1 cellular context compared by ENCODE assay signal in the genomic region with DNA sequence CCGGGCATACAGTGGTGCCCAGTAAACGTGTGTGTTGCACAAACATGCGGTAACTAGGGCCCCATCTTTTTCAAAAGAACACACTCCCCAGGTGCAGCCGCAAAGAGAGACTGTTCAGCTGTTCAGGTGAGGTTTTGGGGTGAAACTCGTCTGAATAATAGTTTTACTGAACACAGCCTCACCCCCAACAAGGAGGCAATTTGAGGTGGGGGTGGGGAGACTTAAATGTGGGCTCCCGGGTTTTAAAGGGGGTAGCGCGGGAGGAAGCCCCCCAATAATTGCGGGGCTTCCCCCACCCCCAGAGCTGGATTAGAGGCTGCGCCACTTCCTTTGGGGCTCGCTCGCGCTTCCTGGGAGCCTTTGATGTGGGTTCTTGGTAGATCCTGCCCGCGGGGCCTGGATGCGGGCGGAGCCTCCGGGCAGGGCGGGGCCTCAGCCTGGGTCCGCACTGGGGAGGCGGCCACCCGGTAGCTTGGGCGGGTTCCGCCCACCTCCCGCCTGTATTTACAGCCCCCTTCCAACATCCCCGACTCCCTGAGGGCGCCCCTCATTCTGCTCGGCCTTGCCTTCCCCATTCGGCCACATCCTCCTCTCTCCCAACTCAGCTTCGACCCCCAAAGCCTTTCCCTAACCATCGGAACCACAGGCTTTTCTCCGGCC.
TF ChIP-seq lines count a peak whose summit lies in the region.

No MANE protein-coding gene starts in this region.

TF ChIP-seq in K562, 482 proteins besides CTCF, POLR2A, EP300 and RAD21 (continued from another document and continues in another):
- TF ChIP-seq, protein P1, sequence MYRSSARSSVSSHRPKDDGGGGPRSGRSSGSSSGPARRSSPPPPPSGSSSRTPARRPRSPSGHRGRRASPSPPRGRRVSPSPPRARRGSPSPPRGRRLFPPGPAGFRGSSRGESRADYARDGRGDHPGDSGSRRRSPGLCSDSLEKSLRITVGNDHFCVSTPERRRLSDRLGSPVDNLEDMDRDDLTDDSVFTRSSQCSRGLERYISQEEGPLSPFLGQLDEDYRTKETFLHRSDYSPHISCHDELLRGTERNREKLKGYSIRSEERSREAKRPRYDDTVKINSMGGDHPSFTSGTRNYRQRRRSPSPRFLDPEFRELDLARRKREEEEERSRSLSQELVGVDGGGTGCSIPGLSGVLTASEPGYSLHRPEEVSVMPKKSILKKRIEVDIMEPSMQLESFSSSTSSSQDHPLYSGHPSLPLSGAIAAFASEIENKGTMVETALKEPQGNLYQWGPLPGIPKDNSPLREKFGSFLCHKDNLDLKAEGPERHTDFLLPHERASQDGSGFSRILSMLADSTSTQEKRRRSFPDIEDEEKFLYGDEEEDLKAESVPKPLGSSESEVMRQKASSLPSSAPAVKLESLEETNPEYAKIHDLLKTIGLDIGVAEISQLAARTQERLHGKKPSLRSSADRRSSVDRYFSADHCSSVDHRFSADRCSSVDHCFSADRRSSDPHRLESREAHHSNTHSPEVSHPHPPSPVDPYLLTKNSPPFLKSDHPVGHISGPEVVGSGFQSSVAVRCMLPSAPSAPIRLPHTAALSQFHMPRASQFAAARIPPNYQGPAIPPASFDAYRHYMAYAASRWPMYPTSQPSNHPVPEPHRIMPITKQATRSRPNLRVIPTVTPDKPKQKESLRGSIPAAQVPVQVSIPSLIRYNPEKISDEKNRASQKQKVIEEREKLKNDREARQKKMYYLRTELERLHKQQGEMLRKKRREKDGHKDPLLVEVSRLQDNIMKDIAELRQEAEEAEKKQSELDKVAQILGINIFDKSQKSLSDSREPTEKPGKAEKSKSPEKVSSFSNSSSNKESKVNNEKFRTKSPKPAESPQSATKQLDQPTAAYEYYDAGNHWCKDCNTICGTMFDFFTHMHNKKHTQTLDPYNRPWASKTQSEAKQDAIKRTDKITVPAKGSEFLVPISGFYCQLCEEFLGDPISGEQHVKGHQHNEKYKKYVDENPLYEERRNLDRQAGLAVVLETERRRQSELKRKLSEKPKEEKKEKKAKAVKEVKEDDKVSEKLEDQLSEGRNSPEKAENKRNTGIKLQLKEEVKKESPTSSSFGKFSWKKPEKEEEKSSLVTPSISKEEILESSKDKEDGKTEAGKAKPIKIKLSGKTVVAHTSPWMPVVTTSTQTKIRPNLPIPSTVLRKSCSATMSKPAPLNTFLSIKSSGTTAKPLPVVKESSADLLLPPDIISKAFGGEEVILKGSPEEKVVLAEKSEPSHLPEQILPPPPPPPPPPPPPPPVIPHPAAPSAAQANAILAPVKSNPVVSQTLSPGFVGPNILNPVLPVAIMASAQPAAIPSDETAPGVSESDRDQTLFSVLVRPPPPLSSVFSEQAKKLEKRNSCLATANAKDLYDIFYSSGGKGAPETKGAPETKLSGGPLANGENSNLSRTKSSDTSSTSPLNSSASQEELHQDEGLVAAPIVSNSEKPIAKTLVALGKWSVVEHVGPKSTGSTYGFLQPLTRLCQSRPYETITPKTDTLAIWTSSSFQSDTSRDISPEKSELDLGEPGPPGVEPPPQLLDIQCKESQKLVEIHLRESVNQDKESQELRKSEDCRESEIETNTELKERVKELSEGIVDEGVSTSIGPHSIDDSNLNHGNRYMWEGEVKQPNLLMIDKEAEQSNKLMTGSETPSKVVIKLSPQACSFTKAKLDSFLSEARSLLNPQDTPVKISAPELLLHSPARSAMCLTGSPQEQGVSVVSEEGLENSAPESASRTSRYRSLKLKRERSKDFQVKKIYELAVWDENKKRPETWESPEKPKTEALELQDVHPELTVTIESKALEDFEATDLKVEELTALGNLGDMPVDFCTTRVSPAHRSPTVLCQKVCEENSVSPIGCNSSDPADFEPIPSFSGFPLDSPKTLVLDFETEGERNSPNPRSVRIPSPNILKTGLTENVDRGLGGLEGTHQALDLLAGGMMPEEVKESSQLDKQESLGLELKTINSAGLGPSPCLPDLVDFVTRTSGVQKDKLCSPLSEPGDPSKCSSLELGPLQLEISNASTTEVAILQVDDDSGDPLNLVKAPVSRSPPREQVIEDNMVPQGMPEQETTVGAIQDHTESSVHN (IDR thresholded peaks at IDR 0.05; ENCODE audit: borderline replicate concordance in 1 of 2, low read depth in 1 of 2), result no peak
- TF ChIP-seq NR4A1 (CRISPR knock-in tag; IDR thresholded peaks at IDR 0.05) (no peak), NR4A1 (tag; IDR thresholded peaks at IDR 0.05) (no peak; the same call in 1 of the 2 replicates), POLR3G (IDR thresholded peaks at IDR 0.05; ENCODE audit: extremely low read depth, insufficient read length, insufficient replicate concordance) (no peak), PTRF (tag; IDR thresholded peaks at IDR 0.05) (no peak), PCBP2 (IDR thresholded peaks at IDR 0.05; ENCODE audit: low read depth, low read length, poor library complexity, severe bottlenecking) (no peak), RFX7 (CRISPR knock-in tag; IDR thresholded peaks at IDR 0.05) (no peak), BRF1 (IDR thresholded peaks at IDR 0.05; ENCODE audit: borderline replicate concordance, extremely low read depth, insufficient read length) (no peak), JUND (IDR thresholded peaks at IDR 0.05; ENCODE audit: borderline replicate concordance, low read depth, low read length) (no peak), JUND (tag; IDR thresholded peaks at IDR 0.05; ENCODE audit: borderline replicate concordance, low read depth, low read length) (no peak; the same call in 2 of the 3 replicates), ELF2 (CRISPR knock-in tag; IDR thresholded peaks at IDR 0.05) (no peak), RBM25 (IDR thresholded peaks at IDR 0.05; ENCODE audit: low read depth, low read length, severe bottlenecking) (no peak), CTBP1 (IDR thresholded peaks at IDR 0.05; ENCODE audit: borderline replicate concordance) (peak; percentile 25; the same call in 1 of the 2 replicates), SAFB (IDR thresholded peaks at IDR 0.05; ENCODE audit: borderline replicate concordance, low read depth, low read length) (no peak), CREM (IDR thresholded peaks at IDR 0.05; ENCODE audit: low read depth) (no peak), ZNF507 (tag; conservative IDR thresholded peaks at IDR 0.05) (no peak), ZNF76 (CRISPR knock-in tag; IDR thresholded peaks at IDR 0.05; ENCODE audit: borderline replicate concordance) (no peak), POLR3A (IDR thresholded peaks at IDR 0.05; ENCODE audit: borderline replicate concordance, extremely low read depth, insufficient read depth, insufficient read length) (no peak), HNRNPL (IDR thresholded peaks at IDR 0.05; ENCODE audit: low read depth, low read length) (no peak), TAF7 (tag; IDR thresholded peaks at IDR 0.05) (no peak), ZNF274 (IDR thresholded peaks at IDR 0.05; ENCODE audit: borderline replicate concordance, low read depth, low read length) (no peak), E2F3 (CRISPR knock-in tag; IDR thresholded peaks at IDR 0.05) (no peak), ESRRA (IDR thresholded peaks at IDR 0.05; ENCODE audit: borderline replicate concordance, low read depth) (peak; percentile 67; the same call in 1 of the 2 replicates), GATAD2B (IDR thresholded peaks at IDR 0.05; ENCODE audit: borderline replicate concordance) (0 out of 2 replicates have a peak, but pooled peaks have one; percentile 14), MCM7 (IDR thresholded peaks at IDR 0.05) (no peak), ZNF146 (CRISPR knock-in tag; IDR thresholded peaks at IDR 0.05; ENCODE audit: unreplicated experiment) (no peak), FOS (IDR thresholded peaks at IDR 0.05; ENCODE audit: extremely low read depth, insufficient read length) (no peak), RNF2 (IDR thresholded peaks at IDR 0.05) (no peak), GTF2A2 (tag; IDR thresholded peaks at IDR 0.05) (no peak), MAFF (IDR thresholded peaks at IDR 0.05; ENCODE audit: low read length) (no peak), ZNF3 (CRISPR knock-in tag; IDR thresholded peaks at IDR 0.05) (no peak)
- TF ChIP-seq, protein P2, sequence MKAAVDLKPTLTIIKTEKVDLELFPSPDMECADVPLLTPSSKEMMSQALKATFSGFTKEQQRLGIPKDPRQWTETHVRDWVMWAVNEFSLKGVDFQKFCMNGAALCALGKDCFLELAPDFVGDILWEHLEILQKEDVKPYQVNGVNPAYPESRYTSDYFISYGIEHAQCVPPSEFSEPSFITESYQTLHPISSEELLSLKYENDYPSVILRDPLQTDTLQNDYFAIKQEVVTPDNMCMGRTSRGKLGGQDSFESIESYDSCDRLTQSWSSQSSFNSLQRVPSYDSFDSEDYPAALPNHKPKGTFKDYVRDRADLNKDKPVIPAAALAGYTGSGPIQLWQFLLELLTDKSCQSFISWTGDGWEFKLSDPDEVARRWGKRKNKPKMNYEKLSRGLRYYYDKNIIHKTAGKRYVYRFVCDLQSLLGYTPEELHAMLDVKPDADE (conservative IDR thresholded peaks at IDR 0.05; ENCODE audit: control insufficient read depth, low read depth, low read length), result no peak
- TF ChIP-seq, protein P3, sequence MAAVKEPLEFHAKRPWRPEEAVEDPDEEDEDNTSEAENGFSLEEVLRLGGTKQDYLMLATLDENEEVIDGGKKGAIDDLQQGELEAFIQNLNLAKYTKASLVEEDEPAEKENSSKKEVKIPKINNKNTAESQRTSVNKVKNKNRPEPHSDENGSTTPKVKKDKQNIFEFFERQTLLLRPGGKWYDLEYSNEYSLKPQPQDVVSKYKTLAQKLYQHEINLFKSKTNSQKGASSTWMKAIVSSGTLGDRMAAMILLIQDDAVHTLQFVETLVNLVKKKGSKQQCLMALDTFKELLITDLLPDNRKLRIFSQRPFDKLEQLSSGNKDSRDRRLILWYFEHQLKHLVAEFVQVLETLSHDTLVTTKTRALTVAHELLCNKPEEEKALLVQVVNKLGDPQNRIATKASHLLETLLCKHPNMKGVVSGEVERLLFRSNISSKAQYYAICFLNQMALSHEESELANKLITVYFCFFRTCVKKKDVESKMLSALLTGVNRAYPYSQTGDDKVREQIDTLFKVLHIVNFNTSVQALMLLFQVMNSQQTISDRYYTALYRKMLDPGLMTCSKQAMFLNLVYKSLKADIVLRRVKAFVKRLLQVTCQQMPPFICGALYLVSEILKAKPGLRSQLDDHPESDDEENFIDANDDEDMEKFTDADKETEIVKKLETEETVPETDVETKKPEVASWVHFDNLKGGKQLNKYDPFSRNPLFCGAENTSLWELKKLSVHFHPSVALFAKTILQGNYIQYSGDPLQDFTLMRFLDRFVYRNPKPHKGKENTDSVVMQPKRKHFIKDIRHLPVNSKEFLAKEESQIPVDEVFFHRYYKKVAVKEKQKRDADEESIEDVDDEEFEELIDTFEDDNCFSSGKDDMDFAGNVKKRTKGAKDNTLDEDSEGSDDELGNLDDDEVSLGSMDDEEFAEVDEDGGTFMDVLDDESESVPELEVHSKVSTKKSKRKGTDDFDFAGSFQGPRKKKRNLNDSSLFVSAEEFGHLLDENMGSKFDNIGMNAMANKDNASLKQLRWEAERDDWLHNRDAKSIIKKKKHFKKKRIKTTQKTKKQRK (IDR thresholded peaks at IDR 0.05; ENCODE audit: borderline replicate concordance, low read depth, low read length), result no peak
- TF ChIP-seq, protein P4, sequence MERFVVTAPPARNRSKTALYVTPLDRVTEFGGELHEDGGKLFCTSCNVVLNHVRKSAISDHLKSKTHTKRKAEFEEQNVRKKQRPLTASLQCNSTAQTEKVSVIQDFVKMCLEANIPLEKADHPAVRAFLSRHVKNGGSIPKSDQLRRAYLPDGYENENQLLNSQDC (CRISPR knock-in tag; IDR thresholded peaks at IDR 0.05), result no peak
- TF ChIP-seq, protein P5, sequence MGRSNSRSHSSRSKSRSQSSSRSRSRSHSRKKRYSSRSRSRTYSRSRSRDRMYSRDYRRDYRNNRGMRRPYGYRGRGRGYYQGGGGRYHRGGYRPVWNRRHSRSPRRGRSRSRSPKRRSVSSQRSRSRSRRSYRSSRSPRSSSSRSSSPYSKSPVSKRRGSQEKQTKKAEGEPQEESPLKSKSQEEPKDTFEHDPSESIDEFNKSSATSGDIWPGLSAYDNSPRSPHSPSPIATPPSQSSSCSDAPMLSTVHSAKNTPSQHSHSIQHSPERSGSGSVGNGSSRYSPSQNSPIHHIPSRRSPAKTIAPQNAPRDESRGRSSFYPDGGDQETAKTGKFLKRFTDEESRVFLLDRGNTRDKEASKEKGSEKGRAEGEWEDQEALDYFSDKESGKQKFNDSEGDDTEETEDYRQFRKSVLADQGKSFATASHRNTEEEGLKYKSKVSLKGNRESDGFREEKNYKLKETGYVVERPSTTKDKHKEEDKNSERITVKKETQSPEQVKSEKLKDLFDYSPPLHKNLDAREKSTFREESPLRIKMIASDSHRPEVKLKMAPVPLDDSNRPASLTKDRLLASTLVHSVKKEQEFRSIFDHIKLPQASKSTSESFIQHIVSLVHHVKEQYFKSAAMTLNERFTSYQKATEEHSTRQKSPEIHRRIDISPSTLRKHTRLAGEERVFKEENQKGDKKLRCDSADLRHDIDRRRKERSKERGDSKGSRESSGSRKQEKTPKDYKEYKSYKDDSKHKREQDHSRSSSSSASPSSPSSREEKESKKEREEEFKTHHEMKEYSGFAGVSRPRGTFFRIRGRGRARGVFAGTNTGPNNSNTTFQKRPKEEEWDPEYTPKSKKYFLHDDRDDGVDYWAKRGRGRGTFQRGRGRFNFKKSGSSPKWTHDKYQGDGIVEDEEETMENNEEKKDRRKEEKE (IDR thresholded peaks at IDR 0.05; ENCODE audit: borderline replicate concordance in 1 of 2, control insufficient read depth in 1 of 2, low read depth in 2 of 2, low read length in 1 of 2), result no peak
- TF ChIP-seq, protein P6, sequence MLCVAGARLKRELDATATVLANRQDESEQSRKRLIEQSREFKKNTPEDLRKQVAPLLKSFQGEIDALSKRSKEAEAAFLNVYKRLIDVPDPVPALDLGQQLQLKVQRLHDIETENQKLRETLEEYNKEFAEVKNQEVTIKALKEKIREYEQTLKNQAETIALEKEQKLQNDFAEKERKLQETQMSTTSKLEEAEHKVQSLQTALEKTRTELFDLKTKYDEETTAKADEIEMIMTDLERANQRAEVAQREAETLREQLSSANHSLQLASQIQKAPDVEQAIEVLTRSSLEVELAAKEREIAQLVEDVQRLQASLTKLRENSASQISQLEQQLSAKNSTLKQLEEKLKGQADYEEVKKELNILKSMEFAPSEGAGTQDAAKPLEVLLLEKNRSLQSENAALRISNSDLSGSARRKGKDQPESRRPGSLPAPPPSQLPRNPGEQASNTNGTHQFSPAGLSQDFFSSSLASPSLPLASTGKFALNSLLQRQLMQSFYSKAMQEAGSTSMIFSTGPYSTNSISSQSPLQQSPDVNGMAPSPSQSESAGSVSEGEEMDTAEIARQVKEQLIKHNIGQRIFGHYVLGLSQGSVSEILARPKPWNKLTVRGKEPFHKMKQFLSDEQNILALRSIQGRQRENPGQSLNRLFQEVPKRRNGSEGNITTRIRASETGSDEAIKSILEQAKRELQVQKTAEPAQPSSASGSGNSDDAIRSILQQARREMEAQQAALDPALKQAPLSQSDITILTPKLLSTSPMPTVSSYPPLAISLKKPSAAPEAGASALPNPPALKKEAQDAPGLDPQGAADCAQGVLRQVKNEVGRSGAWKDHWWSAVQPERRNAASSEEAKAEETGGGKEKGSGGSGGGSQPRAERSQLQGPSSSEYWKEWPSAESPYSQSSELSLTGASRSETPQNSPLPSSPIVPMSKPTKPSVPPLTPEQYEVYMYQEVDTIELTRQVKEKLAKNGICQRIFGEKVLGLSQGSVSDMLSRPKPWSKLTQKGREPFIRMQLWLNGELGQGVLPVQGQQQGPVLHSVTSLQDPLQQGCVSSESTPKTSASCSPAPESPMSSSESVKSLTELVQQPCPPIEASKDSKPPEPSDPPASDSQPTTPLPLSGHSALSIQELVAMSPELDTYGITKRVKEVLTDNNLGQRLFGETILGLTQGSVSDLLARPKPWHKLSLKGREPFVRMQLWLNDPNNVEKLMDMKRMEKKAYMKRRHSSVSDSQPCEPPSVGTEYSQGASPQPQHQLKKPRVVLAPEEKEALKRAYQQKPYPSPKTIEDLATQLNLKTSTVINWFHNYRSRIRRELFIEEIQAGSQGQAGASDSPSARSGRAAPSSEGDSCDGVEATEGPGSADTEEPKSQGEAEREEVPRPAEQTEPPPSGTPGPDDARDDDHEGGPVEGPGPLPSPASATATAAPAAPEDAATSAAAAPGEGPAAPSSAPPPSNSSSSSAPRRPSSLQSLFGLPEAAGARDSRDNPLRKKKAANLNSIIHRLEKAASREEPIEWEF (CRISPR knock-in tag; IDR thresholded peaks at IDR 0.05), result no peak
